Comparison of ENCODE assay signal across 8 cellular contexts in the genomic region with DNA sequence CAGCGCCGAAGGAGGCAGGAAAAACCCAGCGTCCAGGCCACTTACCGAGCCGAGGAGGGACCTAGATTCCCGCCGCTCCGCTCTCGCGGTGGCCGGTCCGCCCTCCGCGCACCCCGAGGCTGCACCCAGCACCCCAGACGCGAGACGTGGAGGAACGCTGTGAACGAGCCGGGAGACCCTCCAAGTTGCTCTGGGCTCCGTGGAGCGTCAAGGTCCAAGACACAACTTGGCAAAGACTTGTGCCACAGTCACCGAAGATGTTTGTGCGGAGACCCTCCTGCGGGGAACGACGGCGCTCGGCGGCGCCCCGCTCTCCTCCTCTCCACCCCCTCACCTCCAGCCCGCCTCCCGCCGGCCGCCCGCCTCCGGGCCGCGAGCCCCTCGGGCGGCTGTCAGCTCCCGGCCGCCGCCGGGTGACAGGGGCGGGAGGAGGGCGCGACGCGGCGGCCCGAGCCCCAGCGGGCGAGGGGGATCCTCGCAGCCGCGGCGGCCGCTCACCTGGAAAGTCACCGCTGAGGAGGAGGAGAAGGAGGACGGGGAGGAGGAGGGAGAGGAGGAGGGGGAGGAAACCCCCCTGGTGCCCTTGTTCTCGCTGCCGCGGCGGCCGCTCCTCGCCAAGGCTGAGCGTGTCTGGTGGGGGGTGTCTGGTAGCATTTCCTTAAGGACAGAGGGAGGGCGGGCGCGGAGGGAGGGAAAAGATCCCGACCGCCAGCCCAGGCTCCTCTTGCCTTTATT. TPM values are rescaled to one million over a fixed set of nuclear protein-coding genes. Genes with fewer than 3 reads are reported as not detected.
DNase-seq lines count a peak whose midpoint lies in the region; ATAC-seq and TF ChIP-seq lines count a peak whose summit lies in the region.

No MANE protein-coding gene starts in this region.

- peak overlapping the region; percentile 76 for H3K27ac ChIP-seq in ectodermal cell (ENCODE audit: insufficient read depth, low read depth, low read length, poor library complexity, severe bottlenecking)

- DNase-seq in CD14-positive monocyte (ENCODE audit: low spot score), result no peak
- peak; percentile 14 for DNase-seq in MG63
- peak; percentile 71 for DNase-seq in activated CD4-positive, alpha-beta memory T cell treated with anti-CD3 and anti-CD28 coated beads for 36 hours
- peak; percentile 67 to 77 for DNase-seq in memory B cell (ENCODE audit: low spot score in 2 of 2)
- DNase-seq in stimulated activated CD8-positive, alpha-beta memory T cell treated with anti-CD3 and anti-CD28 coated beads, Interleukin-15, amount 100 ng/mL, for 48 hours (ENCODE audit: low read depth in 2 of 2), result peak; percentile 23 to 36
- DNase-seq in HK-2 (ENCODE audit: unreplicated experiment), result no peak

- intact Hi-C loops in CD14-positive monocyte (cut with micrococcal nuclease), result loop anchor here (5.0 to 10.0 kb wide), 5 partner anchors 33 to 251 kb away; partner anchors contain the start of gene AIG1 (in 1 of the 2)
- intact Hi-C loops in activated CD4-positive, alpha-beta memory T cell treated with anti-CD3 and anti-CD28 coated beads for 36 hours (cut with micrococcal nuclease), result loop anchor here (1.0 to 10.0 kb wide), 9 partner anchors 72 to 1399 kb away; partner anchors contain the start of genes ADAT2, NMBR, PEX3 and STX11

- H3K27me3 ChIP-seq in MG63, result no peaks in the 10 kb centered on the region
- peaks cover 50% of the 10 kb centered on the region for H3K27me3 ChIP-seq in ectodermal cell (ENCODE audit: control insufficient read depth, insufficient read depth, low read length, poor library complexity, severe bottlenecking)

- H3K9me3 ChIP-seq in MG63, result no peaks in the 10 kb centered on the region
- no peaks in the 10 kb centered on the region for H3K9me3 ChIP-seq in ectodermal cell (ENCODE audit: control insufficient read depth, low read length)

- peak; percentile 12 for ATAC-seq in GM21360 (IDR thresholded peaks at IDR 0.05; ENCODE audit: unreplicated experiment)
- ATAC-seq in memory B cell (ENCODE audit: low read depth), result peak; percentile 9

- H3K4me3 Mint-ChIP-seq in CD14-positive monocyte, result peak overlapping the region; percentile 92 to 95
- peak overlapping the region; percentile 96 for H3K4me3 Mint-ChIP-seq in activated CD4-positive, alpha-beta memory T cell treated with anti-CD3 and anti-CD28 coated beads for 36 hours
- H3K4me3 Mint-ChIP-seq in memory B cell, result peak overlapping the region; percentile 91

- POLR2A ChIA-PET in activated CD4-positive, alpha-beta memory T cell treated with anti-CD3 and anti-CD28 coated beads for 36 hours (lab: Charles Lee), result interaction anchor here (0.6 to 2.8 kb wide), 26 partner anchors 8 to 592 kb away, joined by 3 to 26 read pairs (median 4); no protein-coding TSS in a partner anchor

- no peaks in the 10 kb centered on the region for H3K9me3 Mint-ChIP-seq in CD14-positive monocyte
- H3K9me3 Mint-ChIP-seq in activated CD4-positive, alpha-beta memory T cell treated with anti-CD3 and anti-CD28 coated beads for 36 hours, result no peaks in the 10 kb centered on the region
- no peaks in the 10 kb centered on the region for H3K9me3 Mint-ChIP-seq in memory B cell

- H3K36me3 Mint-ChIP-seq in CD14-positive monocyte, result no peaks in the 10 kb centered on the region
- peaks cover 6% of the 10 kb centered on the region for H3K36me3 Mint-ChIP-seq in activated CD4-positive, alpha-beta memory T cell treated with anti-CD3 and anti-CD28 coated beads for 36 hours
- no peaks in the 10 kb centered on the region for H3K36me3 Mint-ChIP-seq in memory B cell

- WGBS in ectodermal cell, 2 experiments, result 0 to 1% methylated on average over 75 of the region's 75 CpGs

- peak overlapping the region; percentile 84 to 96 (median 92) for H3K27ac Mint-ChIP-seq in CD14-positive monocyte
- H3K27ac Mint-ChIP-seq in activated CD4-positive, alpha-beta memory T cell treated with anti-CD3 and anti-CD28 coated beads for 36 hours, result peak overlapping the region; percentile 99
- peak overlapping the region; percentile 98 for H3K27ac Mint-ChIP-seq in memory B cell

- TF ChIP-seq CTCF in CD14-positive monocyte (IDR thresholded peaks at IDR 0.05), result no peak

- CTCF ChIA-PET in activated CD4-positive, alpha-beta memory T cell treated with anti-CD3 and anti-CD28 coated beads for 36 hours (lab: Charles Lee), result interaction anchor here (1.2 to 2.0 kb wide), 4 partner anchors 10 to 103 kb away, joined by 3 to 9 read pairs (median 6); no protein-coding TSS in a partner anchor

- H3K4me1 Mint-ChIP-seq in CD14-positive monocyte (peaks cover 34% of the 10 kb centered on the region), memory B cell (peaks cover 18% of the 10 kb centered on the region)
- H3K4me1 Mint-ChIP-seq in activated CD4-positive, alpha-beta memory T cell treated with anti-CD3 and anti-CD28 coated beads for 36 hours (ENCODE audit: low read depth), result peaks cover 36% of the 10 kb centered on the region

- no peaks in the 10 kb centered on the region for H3K36me3 ChIP-seq in MG63
- no peaks in the 10 kb centered on the region for H3K36me3 ChIP-seq in ectodermal cell (ENCODE audit: control insufficient read depth, insufficient read depth, low read length)

- H3K4me3 ChIP-seq in MG63 (peak overlapping the region; percentile 85), ectodermal cell (ENCODE audit: insufficient read depth, low read depth, low read length) (peak overlapping the region; percentile 77)

- peaks cover 4 to 10% (median 8%) of the 10 kb centered on the region in 3 donors for H3K27me3 Mint-ChIP-seq in CD14-positive monocyte (ENCODE audit: low read depth in 3 of 3)
- peaks cover 2% of the 10 kb centered on the region for H3K27me3 Mint-ChIP-seq in activated CD4-positive, alpha-beta memory T cell treated with anti-CD3 and anti-CD28 coated beads for 36 hours
- H3K27me3 Mint-ChIP-seq in memory B cell, result no peaks in the 10 kb centered on the region

- peaks cover 18% of the 10 kb centered on the region for H3K4me1 ChIP-seq in ectodermal cell (ENCODE audit: control insufficient read depth, insufficient read depth, low read length)

RNA-seq across cellular contexts. Expression of gene HIVEP2, which starts 0.6 kb away (rescaled TPM):
- polyA plus RNA-seq in CD14-positive monocyte, result under 1 TPM; 0.16 to 0.64 TPM
- 2.4 and 3.1 TPM in 2 replicates for total RNA-seq in MG63 (2014; rRNA removed; shearing (Covaris generic); ENCODE audit: low replicate concordance)
- 10 to 100 TPM; 24.3 to 25.1 TPM for total RNA-seq in activated CD4-positive, alpha-beta memory T cell treated with anti-CD3 and anti-CD28 coated beads for 36 hours
- polyA plus RNA-seq in ectodermal cell (2013, experiment 1 of 4), result 2.3 TPM
- polyA plus RNA-seq in ectodermal cell (2013, experiment 2 of 4), result 2.6 TPM
- 1.7 TPM for polyA plus RNA-seq in ectodermal cell (2013, experiment 3 of 4)
- polyA plus RNA-seq in ectodermal cell (2013, experiment 4 of 4), result 1.7 TPM

Comparison
In these comparisons a context has a peak if more than half of its experiments do, and no peak if none do; other contexts are left out.
1. DNase-seq: peak in MG63 (single experiment), activated CD4-positive, alpha-beta memory T cell treated with anti-CD3 and anti-CD28 coated beads for 36 hours (single experiment), memory B cell (2 of 2) and stimulated activated CD8-positive, alpha-beta memory T cell treated with anti-CD3 and anti-CD28 coated beads, Interleukin-15, amount 100 ng/mL, for 48 hours (2 of 2); none in CD14-positive monocyte (single experiment) and HK-2 (single experiment).
2. Peak in every context shown above with its lines, with median percentiles within 50 percentile points of each other: H3K27ac Mint-ChIP-seq and H3K4me3 Mint-ChIP-seq.